ENCODE assay signal across 1 cellular context in genomic region chr2:172084734-172085459, GRCh38.
TF ChIP-seq lines count a peak whose summit lies in the region.

No MANE protein-coding gene starts in this region.

TF ChIP-seq in HepG2, 621 proteins besides CTCF, POLR2A, EP300 and RAD21 (continues in another document):
- TF ChIP-seq ZSCAN5A (CRISPR knock-in tag; IDR thresholded peaks at IDR 0.05; ENCODE audit: borderline replicate concordance) (no peak), ZNF326 (CRISPR knock-in tag; IDR thresholded peaks at IDR 0.05; ENCODE audit: borderline replicate concordance) (no peak), CENPX (CRISPR knock-in tag; IDR thresholded peaks at IDR 0.05) (no peak), GRHL1 (CRISPR knock-in tag; conservative IDR thresholded peaks at IDR 0.05) (no peak), ZNF33A (CRISPR knock-in tag; IDR thresholded peaks at IDR 0.05; ENCODE audit: borderline replicate concordance) (no peak), ZSCAN20 (CRISPR knock-in tag; IDR thresholded peaks at IDR 0.05; ENCODE audit: borderline replicate concordance) (0 out of 2 replicates have a peak, but pooled peaks have one; percentile 55), RARG (CRISPR knock-in tag; IDR thresholded peaks at IDR 0.05; ENCODE audit: low read depth) (no peak), GMEB2 (CRISPR knock-in tag; IDR thresholded peaks at IDR 0.05; ENCODE audit: low read depth) (no peak), SRY (CRISPR knock-in tag; IDR thresholded peaks at IDR 0.05) (peak; percentile 54; the same call in 1 of the 2 replicates), DNMT1 (CRISPR knock-in tag; IDR thresholded peaks at IDR 0.05) (0 out of 2 replicates have a peak, but pooled peaks have one; percentile 49), NR3C1 (CRISPR knock-in tag; IDR thresholded peaks at IDR 0.05) (no peak), FOXK1 (CRISPR knock-in tag; IDR thresholded peaks at IDR 0.05; ENCODE audit: borderline replicate concordance, low read depth) (no peak), GATAD1 (CRISPR knock-in tag; IDR thresholded peaks at IDR 0.05) (peak; percentile 37), ZBED4 (CRISPR knock-in tag; IDR thresholded peaks at IDR 0.05; ENCODE audit: borderline replicate concordance) (no peak), PPARG (CRISPR knock-in tag; conservative IDR thresholded peaks at IDR 0.05) (0 out of 2 replicates have a peak, but pooled peaks have one; percentile 13), ZNF292 (CRISPR knock-in tag; IDR thresholded peaks at IDR 0.05; ENCODE audit: borderline replicate concordance, low read depth) (peak; percentile 69; the same call in 1 of the 2 replicates), TEF (CRISPR knock-in tag; IDR thresholded peaks at IDR 0.05) (peak; percentile 37; the same call in 1 of the 2 replicates), ARID2 (CRISPR knock-in tag; IDR thresholded peaks at IDR 0.05; ENCODE audit: borderline replicate concordance) (no peak), E2F5 (CRISPR knock-in tag; conservative IDR thresholded peaks at IDR 0.05) (no peak), ZNF451 (CRISPR knock-in tag; IDR thresholded peaks at IDR 0.05) (no peak), TGIF2 (CRISPR knock-in tag; IDR thresholded peaks at IDR 0.05) (no peak), ZBTB49 (CRISPR knock-in tag; IDR thresholded peaks at IDR 0.05; ENCODE audit: borderline replicate concordance) (no peak), ZNF614 (CRISPR knock-in tag; IDR thresholded peaks at IDR 0.05; ENCODE audit: borderline replicate concordance) (no peak), SNAI1 (CRISPR knock-in tag; IDR thresholded peaks at IDR 0.05; ENCODE audit: borderline replicate concordance) (no peak), ZNF572 (CRISPR knock-in tag; IDR thresholded peaks at IDR 0.05) (0 out of 2 replicates have a peak, but pooled peaks have one; percentile 20), SP2 (CRISPR knock-in tag; IDR thresholded peaks at IDR 0.05) (0 out of 2 replicates have a peak, but pooled peaks have one; percentile 24), NR2C2 (CRISPR knock-in tag; IDR thresholded peaks at IDR 0.05; ENCODE audit: borderline replicate concordance) (no peak), ZEB1 (IDR thresholded peaks at IDR 0.05; ENCODE audit: insufficient replicate concordance, low read depth) (no peak), ADNP (CRISPR knock-in tag; IDR thresholded peaks at IDR 0.05) (no peak), ZNF446 (CRISPR knock-in tag; IDR thresholded peaks at IDR 0.05) (peak; percentile 79), HES4 (CRISPR knock-in tag; IDR thresholded peaks at IDR 0.05; ENCODE audit: borderline replicate concordance) (peak; percentile 79), ZNF790 (CRISPR knock-in tag; IDR thresholded peaks at IDR 0.05; ENCODE audit: borderline replicate concordance) (peak; percentile 84; the same call in 1 of the 2 replicates), PHF8 (CRISPR knock-in tag; IDR thresholded peaks at IDR 0.05) (peak; percentile 48), CEBPB (IDR thresholded peaks at IDR 0.05; ENCODE audit: borderline replicate concordance, low read depth, low read length) (peak; percentile 97), RNF219 (CRISPR knock-in tag; IDR thresholded peaks at IDR 0.05) (no peak), RFX3 (CRISPR knock-in tag; IDR thresholded peaks at IDR 0.05) (no peak), CBFB (CRISPR knock-in tag; IDR thresholded peaks at IDR 0.05) (peak; percentile 55; the same call in 1 of the 2 replicates), ZNF335 (CRISPR knock-in tag; IDR thresholded peaks at IDR 0.05) (no peak), YEATS2 (CRISPR knock-in tag; IDR thresholded peaks at IDR 0.05; ENCODE audit: borderline replicate concordance) (no peak), ETV6 (CRISPR knock-in tag; conservative IDR thresholded peaks at IDR 0.05) (peak; percentile 56; the same call in 1 of the 2 replicates), JUNB (CRISPR knock-in tag; IDR thresholded peaks at IDR 0.05; ENCODE audit: borderline replicate concordance) (no peak), DZIP1 (CRISPR knock-in tag; IDR thresholded peaks at IDR 0.05) (no peak; the same call in 1 of the 2 replicates), ZNF75D (CRISPR knock-in tag; IDR thresholded peaks at IDR 0.05; ENCODE audit: borderline replicate concordance) (no peak), CBX1 (IDR thresholded peaks at IDR 0.05; ENCODE audit: low read depth) (no peak), THYN1 (CRISPR knock-in tag; IDR thresholded peaks at IDR 0.05; ENCODE audit: borderline replicate concordance, low read depth) (no peak), THAP11 (CRISPR knock-in tag; IDR thresholded peaks at IDR 0.05) (no peak), ZBTB7A (CRISPR knock-in tag; IDR thresholded peaks at IDR 0.05) (no peak), ZNF703 (CRISPR knock-in tag; IDR thresholded peaks at IDR 0.05; ENCODE audit: borderline replicate concordance) (0 out of 2 replicates have a peak, but pooled peaks have one; percentile 36), HNRNPH1 (optimal IDR thresholded peaks at IDR 0.05; ENCODE audit: low read depth, low read length) (no peak), ZC3H13 (CRISPR knock-in tag; IDR thresholded peaks at IDR 0.05) (no peak), ZNF468 (CRISPR knock-in tag; IDR thresholded peaks at IDR 0.05) (no peak), TRIM24 (CRISPR knock-in tag; IDR thresholded peaks at IDR 0.05) (no peak)
